Comparison of ENCODE assay signal across 1 cellular context in the genomic region with DNA sequence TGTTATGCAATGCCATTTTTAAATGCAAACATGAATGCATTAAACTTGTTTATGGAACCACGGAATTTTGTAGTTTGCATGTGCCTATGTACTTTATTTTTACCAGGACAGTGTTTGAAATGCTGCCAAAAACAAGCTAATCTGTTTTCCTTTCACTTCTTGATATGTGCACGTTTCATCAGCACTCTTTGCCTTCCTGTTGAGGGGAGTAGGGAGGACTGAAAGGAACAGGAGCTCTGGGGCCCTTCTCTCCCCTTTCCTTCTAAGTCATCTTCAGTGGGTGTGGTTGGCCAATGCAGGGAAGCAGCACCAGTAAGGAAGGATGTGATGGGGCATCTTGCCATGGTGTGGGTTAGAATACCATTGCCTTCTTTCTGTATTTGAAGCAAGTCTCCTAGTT.
TF ChIP-seq lines count a peak whose summit lies in the region.

No MANE protein-coding gene starts in this region.

TF ChIP-seq in GM12878, 131 proteins besides CTCF, POLR2A, EP300 and RAD21:
- TF ChIP-seq EZH2 (IDR thresholded peaks at IDR 0.05; ENCODE audit: borderline replicate concordance, control insufficient read depth, low read depth, low read length) (no peak), IRF4 (IDR thresholded peaks at IDR 0.05; ENCODE audit: low read depth, low read length) (no peak), RUNX3 (IDR thresholded peaks at IDR 0.05; ENCODE audit: low read length) (no peak), RAD51 (IDR thresholded peaks at IDR 0.05) (no peak)
